In the genomic region with DNA sequence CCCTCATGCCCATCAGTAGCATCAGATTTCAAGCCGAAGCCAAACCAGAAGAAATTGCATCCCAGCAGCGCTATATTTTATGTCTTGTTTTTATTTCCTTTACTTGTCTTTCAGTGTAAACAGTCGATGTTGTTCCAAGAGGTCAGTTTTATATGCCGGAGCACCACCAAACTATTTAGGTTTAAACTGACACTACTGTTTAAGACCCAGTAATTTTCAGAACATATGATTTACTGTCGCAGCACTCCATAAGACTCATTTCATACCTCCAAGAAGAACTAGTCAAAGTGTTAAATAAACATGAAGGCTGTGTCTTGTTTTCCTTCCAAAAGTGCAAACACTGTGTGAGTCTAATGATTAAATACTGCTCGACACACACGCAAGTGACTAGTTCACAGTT, we compare ENCODE assay signal across 1 cellular context.
TF ChIP-seq lines count a peak whose summit lies in the region.

No MANE protein-coding gene starts in this region.

TF ChIP-seq in HEK293, 187 proteins besides CTCF, POLR2A, EP300 and RAD21 (continued from another document):
- TF ChIP-seq, protein P1, sequence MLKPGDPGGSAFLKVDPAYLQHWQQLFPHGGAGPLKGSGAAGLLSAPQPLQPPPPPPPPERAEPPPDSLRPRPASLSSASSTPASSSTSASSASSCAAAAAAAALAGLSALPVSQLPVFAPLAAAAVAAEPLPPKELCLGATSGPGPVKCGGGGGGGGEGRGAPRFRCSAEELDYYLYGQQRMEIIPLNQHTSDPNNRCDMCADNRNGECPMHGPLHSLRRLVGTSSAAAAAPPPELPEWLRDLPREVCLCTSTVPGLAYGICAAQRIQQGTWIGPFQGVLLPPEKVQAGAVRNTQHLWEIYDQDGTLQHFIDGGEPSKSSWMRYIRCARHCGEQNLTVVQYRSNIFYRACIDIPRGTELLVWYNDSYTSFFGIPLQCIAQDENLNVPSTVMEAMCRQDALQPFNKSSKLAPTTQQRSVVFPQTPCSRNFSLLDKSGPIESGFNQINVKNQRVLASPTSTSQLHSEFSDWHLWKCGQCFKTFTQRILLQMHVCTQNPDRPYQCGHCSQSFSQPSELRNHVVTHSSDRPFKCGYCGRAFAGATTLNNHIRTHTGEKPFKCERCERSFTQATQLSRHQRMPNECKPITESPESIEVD (tag by site-specific recombination; IDR thresholded peaks at IDR 0.05) = peak; percentile 75
- TF ChIP-seq, protein P2, sequence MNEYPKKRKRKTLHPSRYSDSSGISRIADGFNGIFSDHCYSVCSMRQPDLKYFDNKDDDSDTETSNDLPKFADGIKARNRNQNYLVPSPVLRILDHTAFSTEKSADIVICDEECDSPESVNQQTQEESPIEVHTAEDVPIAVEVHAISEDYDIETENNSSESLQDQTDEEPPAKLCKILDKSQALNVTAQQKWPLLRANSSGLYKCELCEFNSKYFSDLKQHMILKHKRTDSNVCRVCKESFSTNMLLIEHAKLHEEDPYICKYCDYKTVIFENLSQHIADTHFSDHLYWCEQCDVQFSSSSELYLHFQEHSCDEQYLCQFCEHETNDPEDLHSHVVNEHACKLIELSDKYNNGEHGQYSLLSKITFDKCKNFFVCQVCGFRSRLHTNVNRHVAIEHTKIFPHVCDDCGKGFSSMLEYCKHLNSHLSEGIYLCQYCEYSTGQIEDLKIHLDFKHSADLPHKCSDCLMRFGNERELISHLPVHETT (tag by site-specific recombination; IDR thresholded peaks at IDR 0.05) = 0 out of 2 replicates have a peak, but pooled peaks have one; percentile 25
- TF ChIP-seq, protein P3, sequence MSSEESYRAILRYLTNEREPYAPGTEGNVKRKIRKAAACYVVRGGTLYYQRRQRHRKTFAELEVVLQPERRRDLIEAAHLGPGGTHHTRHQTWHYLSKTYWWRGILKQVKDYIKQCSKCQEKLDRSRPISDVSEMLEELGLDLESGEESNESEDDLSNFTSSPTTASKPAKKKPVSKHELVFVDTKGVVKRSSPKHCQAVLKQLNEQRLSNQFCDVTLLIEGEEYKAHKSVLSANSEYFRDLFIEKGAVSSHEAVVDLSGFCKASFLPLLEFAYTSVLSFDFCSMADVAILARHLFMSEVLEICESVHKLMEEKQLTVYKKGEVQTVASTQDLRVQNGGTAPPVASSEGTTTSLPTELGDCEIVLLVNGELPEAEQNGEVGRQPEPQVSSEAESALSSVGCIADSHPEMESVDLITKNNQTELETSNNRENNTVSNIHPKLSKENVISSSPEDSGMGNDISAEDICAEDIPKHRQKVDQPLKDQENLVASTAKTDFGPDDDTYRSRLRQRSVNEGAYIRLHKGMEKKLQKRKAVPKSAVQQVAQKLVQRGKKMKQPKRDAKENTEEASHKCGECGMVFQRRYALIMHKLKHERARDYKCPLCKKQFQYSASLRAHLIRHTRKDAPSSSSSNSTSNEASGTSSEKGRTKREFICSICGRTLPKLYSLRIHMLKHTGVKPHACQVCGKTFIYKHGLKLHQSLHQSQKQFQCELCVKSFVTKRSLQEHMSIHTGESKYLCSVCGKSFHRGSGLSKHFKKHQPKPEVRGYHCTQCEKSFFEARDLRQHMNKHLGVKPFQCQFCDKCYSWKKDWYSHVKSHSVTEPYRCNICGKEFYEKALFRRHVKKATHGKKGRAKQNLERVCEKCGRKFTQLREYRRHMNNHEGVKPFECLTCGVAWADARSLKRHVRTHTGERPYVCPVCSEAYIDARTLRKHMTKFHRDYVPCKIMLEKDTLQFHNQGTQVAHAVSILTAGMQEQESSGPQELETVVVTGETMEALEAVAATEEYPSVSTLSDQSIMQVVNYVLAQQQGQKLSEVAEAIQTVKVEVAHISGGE (tag by site-specific recombination; conservative IDR thresholded peaks at IDR 0.05; ENCODE audit: low read depth) = no peak
- TF ChIP-seq FEZF1 (tag by site-specific recombination; IDR thresholded peaks at IDR 0.05) (peak; percentile 77), OVOL3 (tag by site-specific recombination; IDR thresholded peaks at IDR 0.05) (peak; percentile 35; the same call in 1 of the 2 replicates), ZNF311 (tag by site-specific recombination; IDR thresholded peaks at IDR 0.05; ENCODE audit: borderline replicate concordance) (no peak), ZNF747 (tag by site-specific recombination; IDR thresholded peaks at IDR 0.05) (no peak), ZEB2 (tag by site-specific recombination; IDR thresholded peaks at IDR 0.05) (peak; percentile 75; the same call in 1 of the 2 replicates), ZNF561 (tag by site-specific recombination; IDR thresholded peaks at IDR 0.05; ENCODE audit: borderline replicate concordance) (peak; percentile 66; the same call in 1 of the 2 replicates), ZNF629 (tag by site-specific recombination; IDR thresholded peaks at IDR 0.05) (0 out of 2 replicates have a peak, but pooled peaks have one; percentile 32), SP7 (tag by site-specific recombination; IDR thresholded peaks at IDR 0.05) (peak; percentile 92), IKZF3 (tag by site-specific recombination; IDR thresholded peaks at IDR 0.05) (no peak), ZNF843 (tag by site-specific recombination; IDR thresholded peaks at IDR 0.05) (peak; percentile 52), ZNF510 (tag by site-specific recombination; IDR thresholded peaks at IDR 0.05; ENCODE audit: insufficient replicate concordance) (no peak), ZNF184 (tag by site-specific recombination; IDR thresholded peaks at IDR 0.05) (no peak), ZNF624 (tag by site-specific recombination; IDR thresholded peaks at IDR 0.05) (no peak)
- TF ChIP-seq, protein P4, sequence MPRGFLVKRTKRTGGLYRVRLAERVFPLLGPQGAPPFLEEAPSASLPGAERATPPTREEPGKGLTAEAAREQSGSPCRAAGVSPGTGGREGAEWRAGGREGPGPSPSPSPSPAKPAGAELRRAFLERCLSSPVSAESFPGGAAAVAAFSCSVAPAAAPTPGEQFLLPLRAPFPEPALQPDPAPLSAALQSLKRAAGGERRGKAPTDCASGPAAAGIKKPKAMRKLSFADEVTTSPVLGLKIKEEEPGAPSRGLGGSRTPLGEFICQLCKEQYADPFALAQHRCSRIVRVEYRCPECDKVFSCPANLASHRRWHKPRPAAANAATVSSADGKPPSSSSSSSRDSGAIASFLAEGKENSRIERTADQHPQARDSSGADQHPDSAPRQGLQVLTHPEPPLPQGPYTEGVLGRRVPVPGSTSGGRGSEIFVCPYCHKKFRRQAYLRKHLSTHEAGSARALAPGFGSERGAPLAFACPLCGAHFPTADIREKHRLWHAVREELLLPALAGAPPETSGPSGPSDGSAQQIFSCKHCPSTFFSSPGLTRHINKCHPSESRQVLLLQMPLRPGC (tag by site-specific recombination; IDR thresholded peaks at IDR 0.05) = 0 out of 2 replicates have a peak, but pooled peaks have one; percentile 23
- TF ChIP-seq, protein P5, sequence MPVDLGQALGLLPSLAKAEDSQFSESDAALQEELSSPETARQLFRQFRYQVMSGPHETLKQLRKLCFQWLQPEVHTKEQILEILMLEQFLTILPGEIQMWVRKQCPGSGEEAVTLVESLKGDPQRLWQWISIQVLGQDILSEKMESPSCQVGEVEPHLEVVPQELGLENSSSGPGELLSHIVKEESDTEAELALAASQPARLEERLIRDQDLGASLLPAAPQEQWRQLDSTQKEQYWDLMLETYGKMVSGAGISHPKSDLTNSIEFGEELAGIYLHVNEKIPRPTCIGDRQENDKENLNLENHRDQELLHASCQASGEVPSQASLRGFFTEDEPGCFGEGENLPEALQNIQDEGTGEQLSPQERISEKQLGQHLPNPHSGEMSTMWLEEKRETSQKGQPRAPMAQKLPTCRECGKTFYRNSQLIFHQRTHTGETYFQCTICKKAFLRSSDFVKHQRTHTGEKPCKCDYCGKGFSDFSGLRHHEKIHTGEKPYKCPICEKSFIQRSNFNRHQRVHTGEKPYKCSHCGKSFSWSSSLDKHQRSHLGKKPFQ (tag by site-specific recombination; IDR thresholded peaks at IDR 0.05) = peak; percentile 22; the same call in 1 of the 2 replicates
TF ChIP-seq in HEK293: peak in this region for 20.
